ENCODE assay signal across 8 cellular contexts in genomic region chr19:49590971-49591730, GRCh38. TPM values are rescaled to one million over a fixed set of nuclear protein-coding genes. Genes with fewer than 3 reads are reported as not detected.
DNase-seq lines count a peak whose midpoint lies in the region; ATAC-seq and TF ChIP-seq lines count a peak whose summit lies in the region.

PRR12 (plus strand) TSS chr19:49591182; CDS start chr19:49591655, 473 bp downstream.

- H3K9ac ChIP-seq in mammary epithelial cell (ENCODE audit: insufficient read depth, low read length) (peak within 1 kb of the TSS; percentile 57), iPS-20b (ENCODE audit: low read depth, low read length) (peak within 1 kb of the TSS; percentile 99), skeletal muscle tissue (ENCODE audit: low read depth in 1 of 3, low read length in 3 of 3) (peak within 1 kb of the TSS; percentile 90 to 99 (median 95))

- H3K27ac ChIP-seq in A673 (ENCODE audit: low read depth, low read length, poor library complexity, severe bottlenecking) (peak within 1 kb of the TSS; percentile 97), mammary epithelial cell (ENCODE audit: insufficient read depth, low read depth, low read length) (peak within 1 kb of the TSS; percentile 63), iPS-20b (ENCODE audit: low read length) (peak within 1 kb of the TSS; percentile 96), skeletal muscle tissue (ENCODE audit: low read depth, low read length) (peak within 1 kb of the TSS; percentile 85)

- dilution Hi-C loops in mammary epithelial cell (cut with HindIII; ENCODE audit: low sequenced_read_pairs) = no loop called here

- no peak for TF ChIP-seq CTCF in A673 (conservative IDR thresholded peaks at IDR 0.05; ENCODE audit: low read depth, low read length)
- TF ChIP-seq CTCF in WI38 (IDR thresholded peaks at IDR 0.05; ENCODE audit: low read depth, low read length) = no peak
- TF ChIP-seq CTCF in mammary epithelial cell (conservative IDR thresholded peaks at IDR 0.05 in 1 of 2, IDR thresholded peaks at IDR 0.05 in 1 of 2; ENCODE audit: extremely low read depth in 1 of 2, insufficient read depth in 1 of 2, low read depth in 1 of 2, low read length in 2 of 2) = no peak

- H3K4me2 ChIP-seq in mammary epithelial cell (ENCODE audit: insufficient read depth, low read depth, low read length) = peak within 1 kb of the TSS; percentile 97

- peaks cover 7% of the 10 kb centered on the region for H3K4me1 ChIP-seq in A673 (ENCODE audit: insufficient read depth, low read length, poor library complexity, severe bottlenecking)
- H3K4me1 ChIP-seq in mammary epithelial cell (ENCODE audit: insufficient read depth, low read length) = peaks cover 13% of the 10 kb centered on the region
- H3K4me1 ChIP-seq in iPS-20b (ENCODE audit: insufficient read depth, low read length) = peaks cover 5% of the 10 kb centered on the region; the same call in 1 of the 2 replicates
- peaks cover 16 to 28% (median 22%) of the 10 kb centered on the region in 3 donors for H3K4me1 ChIP-seq in skeletal muscle tissue (ENCODE audit: control insufficient read depth in 3 of 3, insufficient read depth in 3 of 3, low read length in 3 of 3)

- H3K9me3 ChIP-seq in A673 (ENCODE audit: low read depth, low read length, poor library complexity, severe bottlenecking) = no peaks in the 10 kb centered on the region
- H3K9me3 ChIP-seq in mammary epithelial cell (replicated peaks; ENCODE audit: insufficient read depth, low read length) = no peaks in the 10 kb centered on the region
- no peaks in the 10 kb centered on the region for H3K9me3 ChIP-seq in iPS-20b (ENCODE audit: insufficient read depth, low read depth, low read length)
- no peaks in the 10 kb centered on the region for H3K9me3 ChIP-seq in skeletal muscle tissue (ENCODE audit: control insufficient read depth in 3 of 3, low read length in 3 of 3)

- CTCF ChIA-PET in A673 (lab: Charles Lee) (no interaction called here), mammary epithelial cell (lab: Charles Lee; ENCODE audit: low non-redundant PET) (no interaction called here)

- intact Hi-C loops in A673 (cut with micrococcal nuclease; ENCODE audit: unreplicated experiment) (loop anchor here (5.0 kb wide), 2 partner anchors 86 to 221 kb away; partner anchors contain the start of genes FUZ and PRMT1), mammary epithelial cell (cut with micrococcal nuclease) (loop anchor here (1.0 to 2.0 kb wide), 4 partner anchors 11 to 86 kb away; partner anchors contain the start of genes NOSIP, PRMT1 and RRAS)

- H3K4me3 ChIP-seq in A673 (ENCODE audit: low read depth, low read length, poor library complexity, severe bottlenecking) (peak within 1 kb of the TSS; percentile 80), WI38 (ENCODE audit: low read depth, low read length) (peak within 1 kb of the TSS; percentile 65), mammary epithelial cell (replicated peaks in 1 of 3; ENCODE audit: insufficient read depth in 1 of 3, low read depth in 2 of 3, low read length in 3 of 3) (peak within 1 kb of the TSS; percentile 60 to 78 (median 70)), iPS-20b (ENCODE audit: low read length) (peak within 1 kb of the TSS; percentile 95), skeletal muscle tissue (ENCODE audit: low read length in 3 of 3) (peak within 1 kb of the TSS; percentile 81 to 98 (median 93))

- BruUV-seq in A673 (replicated peaks; lab: Mats Ljungman, UMichigan) (no TSS peak), mammary epithelial cell (replicated peaks; lab: Mats Ljungman, UMichigan) (no TSS peak)

- H3K79me2 ChIP-seq in mammary epithelial cell (ENCODE audit: insufficient read depth, low read length) = peaks cover 43% of the 10 kb centered on the region

- ATAC-seq in GM21737 (IDR thresholded peaks at IDR 0.05; ENCODE audit: unreplicated experiment) = no peak

- H3K36me3 ChIP-seq in A673 (ENCODE audit: insufficient read depth, low read length, poor library complexity, severe bottlenecking) (peaks cover 25% of the 10 kb centered on the region), mammary epithelial cell (ENCODE audit: insufficient read depth, low read length) (peaks cover 3% of the 10 kb centered on the region), iPS-20b (ENCODE audit: insufficient read depth, low read depth, low read length) (peaks cover 23% of the 10 kb centered on the region), skeletal muscle tissue (ENCODE audit: control insufficient read depth in 3 of 3, insufficient read depth in 3 of 3, low read length in 3 of 3) (peaks cover 0 to 12% (median 4%) of the 10 kb centered on the region in 3 donors)

- DNase-seq in A673 (ENCODE audit: low spot score) = peak; percentile 88
- DNase-seq in GM19238 (ENCODE audit: insufficient read length, low spot score) = peak; percentile 76
- peak; percentile 58 for DNase-seq in NCI-H2196 (lab: John Stamatoyannopoulos, UW; ENCODE audit: unreplicated experiment)
- peak; percentile 64 for DNase-seq in mammary epithelial cell

- H3K27me3 ChIP-seq in A673 (replicated peaks; ENCODE audit: insufficient read depth, low read depth, low read length, poor library complexity) (no peaks in the 10 kb centered on the region), mammary epithelial cell (ENCODE audit: insufficient read depth, low read length) (no peaks in the 10 kb centered on the region), iPS-20b (ENCODE audit: insufficient read depth, low read length) (no peaks in the 10 kb centered on the region), skeletal muscle tissue (ENCODE audit: control insufficient read depth in 3 of 3, insufficient read depth in 3 of 3, low read length in 3 of 3) (no peaks in the 10 kb centered on the region)

- 1% methylated on average over 13 of the region's 66 CpGs for WGBS in mammary epithelial cell (ENCODE audit: low coverage, missing lambda C conversion rate)

- POLR2A ChIA-PET in A673 (lab: Charles Lee; ENCODE audit: low non-redundant PET) = no interaction called here

- H4K20me1 ChIP-seq in mammary epithelial cell (ENCODE audit: insufficient read depth, low read length) = no peaks in the 10 kb centered on the region

- in situ Hi-C loops in mammary epithelial cell (cut with MboI; ENCODE audit: low sequenced_read_pairs in 2 of 2) = no loop called here

- H2AFZ ChIP-seq in mammary epithelial cell (ENCODE audit: low read depth, low read length) = peak within 1 kb of the TSS; percentile 78

RNA-seq across cellular contexts. Expression of gene PRR12, which starts in this region (rescaled TPM):
- total RNA-seq in A673 (2021) (51.4 and 54.0 TPM in 2 replicates), mammary epithelial cell (10 to 100 TPM in 1 of 2 donors, 1 to 10 TPM in 1; 3.5 to 23.0 TPM), skeletal muscle tissue (3.1 TPM)
- 0.91 TPM for polyA plus RNA-seq in mammary epithelial cell
- polyA minus RNA-seq in mammary epithelial cell = 7.4 TPM
